In the genomic region with DNA sequence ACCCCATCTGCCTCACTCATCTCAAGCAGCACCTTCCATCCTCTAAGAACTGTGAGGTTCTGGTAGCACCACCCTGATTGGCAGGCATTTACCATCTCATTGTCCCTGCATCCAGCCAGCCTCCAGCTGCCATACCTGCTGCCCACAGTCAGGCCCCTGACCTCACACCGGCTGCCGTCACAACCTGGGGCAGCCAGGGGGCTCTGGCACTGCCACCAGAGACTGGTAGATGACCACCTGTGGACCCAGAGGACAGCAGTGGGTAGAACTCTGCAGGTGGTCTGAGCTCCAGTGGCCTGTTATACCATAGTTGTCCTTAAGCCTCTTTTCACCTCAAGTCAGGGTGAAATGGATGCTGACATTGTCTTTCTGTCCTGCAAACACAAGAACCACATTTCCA, we compare ENCODE assay signal across 20 cellular contexts.
"Had no signal": no experiment of that assay in that cellular context is flagged by ENCODE, and none has a peak within 500 bp of the region (broad histone marks: within the 10 kb centered on the region; RNA-seq: fewer than 3 reads in every experiment).

No MANE protein-coding gene starts in this region.

- H3K9me3 ChIP-seq: esophagus squamous epithelium, gastrocnemius medialis, heart right ventricle, left lung, lower lobe of right lung, mucosa of descending colon had no signal

- H3K27ac ChIP-seq: coronary artery, dorsolateral prefrontal cortex, esophagus squamous epithelium, gastrocnemius medialis, heart right ventricle, left lung, lower lobe of right lung had no signal

- H3K36me3 ChIP-seq: esophagus squamous epithelium, gastrocnemius medialis, heart right ventricle, left lung, lower lobe of right lung had no signal

- H3K27me3 ChIP-seq: dorsolateral prefrontal cortex, esophagus squamous epithelium, gastrocnemius medialis, heart right ventricle, left lung had no signal

- ATAC-seq: gastrocnemius medialis, heart right ventricle, left cardiac atrium, left lung, left ventricle myocardium superior, lower lobe of right lung, mucosa of descending colon had no signal

- DNase-seq: dermis blood vessel endothelial cell; dorsolateral prefrontal cortex; effector CD4-positive, alpha-beta T cell; effector memory CD4-positive, alpha-beta T cell; esophagus squamous epithelium; foreskin fibroblast; foreskin melanocyte; gastrocnemius medialis; glutamatergic neuron; head of caudate nucleus; heart right ventricle; hippocampal formation; left cardiac atrium; left lung; left ventricle myocardium superior; lower lobe of right lung; mesenchymal stem cell; mucosa of descending colon; naive B cell had no signal

- H3K4me3 ChIP-seq: coronary artery, dorsolateral prefrontal cortex, esophagus squamous epithelium, gastrocnemius medialis, heart right ventricle, left lung, lower lobe of right lung, mucosa of descending colon had no signal

- H3K4me1 ChIP-seq: esophagus squamous epithelium, gastrocnemius medialis, left lung, lower lobe of right lung had no signal
